ENCODE assay signal across 4 cellular contexts in genomic region chr21:38120679-38120983, GRCh38.
DNase-seq lines count a peak whose midpoint lies in the region; TF ChIP-seq lines count a peak whose summit lies in the region.
"Not testable (repeated sequence)": the region's sequence is repeated elsewhere in the genome, so short reads cannot be mapped to it uniquely, and the experiment has no call there.

No MANE protein-coding gene starts in this region.

- not testable (repeated sequence) for H3K9me3 ChIP-seq in CD8-positive, alpha-beta memory T cell (ENCODE audit: low read length); WERI-Rb-1 (ENCODE audit: severe bottlenecking)

- not testable (repeated sequence) for H3K4me1 Mint-ChIP-seq in CD8-positive, alpha-beta memory T cell

- DNase-seq in CD8-positive, alpha-beta memory T cell; WERI-Rb-1: not testable (repeated sequence)
- DNase-seq in RPMI8226 (peak; percentile 18), fibroblast of villous mesenchyme (ENCODE audit: low read depth) (peak; percentile 5)

- CTCF ChIA-PET in CD8-positive, alpha-beta memory T cell (lab: Charles Lee) = interaction anchor here (0.7 to 1.2 kb wide), 2 partner anchors 13 to 36 kb away, joined by 3 to 4 read pairs; no protein-coding TSS in a partner anchor

- H3K27ac Mint-ChIP-seq in CD8-positive, alpha-beta memory T cell = not testable (repeated sequence)

- H3K4me1 ChIP-seq in CD8-positive, alpha-beta memory T cell (ENCODE audit: insufficient read depth, low read length) = not testable (repeated sequence)

- H3K4me3 Mint-ChIP-seq in CD8-positive, alpha-beta memory T cell = not testable (repeated sequence)

- H3K27me3 ChIP-seq in CD8-positive, alpha-beta memory T cell (ENCODE audit: insufficient read depth, low read length, poor library complexity, severe bottlenecking); WERI-Rb-1 (ENCODE audit: insufficient read depth, low read depth, severe bottlenecking): not testable (repeated sequence)

- not testable (repeated sequence) for TF ChIP-seq CTCF in WERI-Rb-1 (IDR thresholded peaks at IDR 0.05; ENCODE audit: low read depth, low read length); fibroblast of villous mesenchyme (IDR thresholded peaks at IDR 0.05; ENCODE audit: insufficient read depth, low read depth, low read length)

- H3K36me3 Mint-ChIP-seq in CD8-positive, alpha-beta memory T cell = not testable (repeated sequence)

- POLR2A ChIA-PET in CD8-positive, alpha-beta memory T cell (lab: Charles Lee) = not testable (repeated sequence)

- H3K27me3 Mint-ChIP-seq in CD8-positive, alpha-beta memory T cell = not testable (repeated sequence)

- H3K9me3 Mint-ChIP-seq in CD8-positive, alpha-beta memory T cell = not testable (repeated sequence)

- H3K36me3 ChIP-seq in CD8-positive, alpha-beta memory T cell (ENCODE audit: insufficient read depth, low read length); WERI-Rb-1: not testable (repeated sequence)

- H3K27ac ChIP-seq in CD8-positive, alpha-beta memory T cell (ENCODE audit: low read depth, low read length) = peak overlapping the region; percentile 73
- not testable (repeated sequence) for H3K27ac ChIP-seq in WERI-Rb-1

- H3K4me3 ChIP-seq in CD8-positive, alpha-beta memory T cell (ENCODE audit: low read length) = not testable (repeated sequence)
- H3K4me3 ChIP-seq in WERI-Rb-1 (ENCODE audit: low read depth, low read length) (peak overlapping the region; percentile 47), fibroblast of villous mesenchyme (ENCODE audit: low read depth, low read length) (peak overlapping the region; percentile 65)
